In the genomic region with DNA sequence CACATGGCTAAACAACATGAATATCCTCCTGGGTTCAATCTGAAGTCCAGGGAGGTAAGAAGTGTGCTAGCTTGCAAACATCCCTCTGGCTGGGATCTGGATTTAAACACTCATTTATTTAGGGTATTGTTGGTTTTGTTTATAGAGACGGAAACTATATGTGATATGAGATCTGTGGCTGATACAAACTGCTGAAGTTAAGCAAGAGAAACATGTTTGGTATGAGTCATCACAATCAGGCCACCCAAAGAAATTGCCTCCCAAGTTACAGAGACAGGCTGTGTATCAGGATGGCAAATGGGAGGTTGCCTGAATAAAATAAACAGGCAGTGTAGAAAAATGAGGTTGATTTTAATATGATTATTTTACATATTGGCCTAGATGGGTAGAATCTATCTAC, we compare ENCODE assay signal across 18 cellular contexts.
DNase-seq lines count a peak whose midpoint lies in the region; ATAC-seq and TF ChIP-seq lines count a peak whose summit lies in the region.
"Had no signal": no experiment of that assay in that cellular context is flagged by ENCODE, and none has a peak within 500 bp of the region (broad histone marks: within the 10 kb centered on the region; RNA-seq: fewer than 3 reads in every experiment).

No MANE protein-coding gene starts in this region.

- no peak overlapping the region for H3K27ac ChIP-seq in coronary artery
- H3K27ac ChIP-seq: heart left ventricle, parathyroid adenoma had no signal

- TF ChIP-seq CTCF in GM12865 (IDR thresholded peaks at IDR 0.05; ENCODE audit: insufficient read depth, low read depth, low read length, missing control alignments), result no peak
- no peak for TF ChIP-seq CTCF in coronary artery (IDR thresholded peaks at IDR 0.05)

- ATAC-seq in HG03025 (IDR thresholded peaks at IDR 0.05; ENCODE audit: low FRiP score, unreplicated experiment) (peak; percentile 54), esophagus mucosa (peak; percentile 65), GM21723 (IDR thresholded peaks at IDR 0.05; ENCODE audit: unreplicated experiment) (no peak), GM21529 (IDR thresholded peaks at IDR 0.05; ENCODE audit: unreplicated experiment) (no peak)
- ATAC-seq: heart left ventricle; naive thymus-derived CD8-positive, alpha-beta T cell had no signal

- DNase-seq in GM12865 (ENCODE audit: low read depth) (peak; percentile 29), OCI-M1 (lab: John Stamatoyannopoulos, UW) (peak; percentile 74), RKO (ENCODE audit: low spot score) (no peak), coronary artery (ENCODE audit: low spot score) (no peak)
- DNase-seq: activated CD4-positive, alpha-beta T cell treated with anti-CD3 and anti-CD28 coated beads, Interleukin-2, amount 10 ng/mL, durations not matched to agents 7 days and 5 days; COR-L47; dermis blood vessel endothelial cell; heart left ventricle; naive thymus-derived CD8-positive, alpha-beta T cell; NCI-H1930; NCI-H446 had no signal

- no peak overlapping the region for H3K4me3 ChIP-seq in GM12865 (ENCODE audit: low read depth, low read length)
- H3K4me3 ChIP-seq in coronary artery, result no peak overlapping the region
- H3K4me3 ChIP-seq: heart left ventricle, lung, smooth muscle cell had no signal

Comparison
In these comparisons a context has a peak if more than half of its experiments do, and no peak if none do; other contexts are left out.
1. DNase-seq: peak in GM12865 (single experiment) and OCI-M1 (single experiment); none in RKO (single experiment) and coronary artery (single experiment).
2. ATAC-seq: peak in HG03025 (single experiment) and esophagus mucosa (single experiment); none in GM21723 (single experiment) and GM21529 (single experiment).